9 cellular contexts compared by ENCODE assay signal in genomic region chr4:105714071-105714521, GRCh38. TPM values are rescaled to one million over a fixed set of nuclear protein-coding genes. Genes with fewer than 3 reads are reported as not detected.
DNase-seq lines count a peak whose midpoint lies in the region; ATAC-seq and TF ChIP-seq lines count a peak whose summit lies in the region.
"Had no signal": no experiment of that assay in that cellular context is flagged by ENCODE, and none has a peak within 500 bp of the region (broad histone marks: within the 10 kb centered on the region; RNA-seq: fewer than 3 reads in every experiment).

No MANE protein-coding gene starts in this region.

- TF ChIP-seq RAD21 in SK-N-SH (IDR thresholded peaks at IDR 0.05; ENCODE audit: low read length) = no peak

- TF ChIP-seq EP300 in SK-N-SH (IDR thresholded peaks at IDR 0.05; ENCODE audit: borderline replicate concordance in 1 of 2, low read depth in 1 of 2, low read length in 1 of 2) = no peak

- H3K27me3 ChIP-seq in SK-N-SH (ENCODE audit: insufficient read depth) = no peaks in the 10 kb centered on the region

- H3F3A ChIP-seq in SK-N-SH (replicated peaks; ENCODE audit: insufficient read depth) = peaks cover 21% of the 10 kb centered on the region

- H3K4me2 ChIP-seq in SK-N-SH = peak overlapping the region; percentile 67; the same call in 1 of the 2 replicates
- H3K4me2 ChIP-seq: KMS-11 had no signal

- POLR2A ChIA-PET in SK-N-SH (lab: Yijun Ruan, JAX) = no interaction called here

- no peaks in the 10 kb centered on the region for H3K27me3 Mint-ChIP-seq in effector memory CD8-positive, alpha-beta T cell
- peaks cover 0 to 6% (median 0%) of the 10 kb centered on the region in 3 donors for H3K27me3 Mint-ChIP-seq in immature natural killer cell (ENCODE audit: low read depth in 3 of 3)

- no peaks in the 10 kb centered on the region for H3K36me3 Mint-ChIP-seq in effector memory CD8-positive, alpha-beta T cell (ENCODE audit: insufficient read depth)
- peaks cover 0 to 3% (median 0%) of the 10 kb centered on the region in 3 donors for H3K36me3 Mint-ChIP-seq in immature natural killer cell

- ATAC-seq in GM19023 (IDR thresholded peaks at IDR 0.05; ENCODE audit: unreplicated experiment) (peak; percentile 66), HG03066 (IDR thresholded peaks at IDR 0.05; ENCODE audit: low read depth, unreplicated experiment) (peak; percentile 65), left lobe of liver (no peak)
- no peak for ATAC-seq in effector memory CD8-positive, alpha-beta T cell (replicated peaks)
- ATAC-seq in activated CD4-positive, CD25-positive, alpha-beta regulatory T cell treated with anti-CD3 and anti-CD28 coated beads, Interleukin-2, amount 50 U/mL, for 24 hours = no peak

- TF ChIP-seq CTCF in SK-N-SH (IDR thresholded peaks at IDR 0.05) = no peak

- peaks cover 7 to 16% of the 10 kb centered on the region in 2 experiments; a peak in 3 of 4 replicates for H3K4me1 ChIP-seq in SK-N-SH (ENCODE audit: control insufficient read depth in 1 of 2, insufficient read depth in 2 of 2, low read depth in 1 of 2, low read length in 1 of 2)

- 0 out of 2 replicates have a peak overlapping the region, but pooled peaks have one; percentile 35 for H3K9ac ChIP-seq in SK-N-SH
- H3K9ac ChIP-seq: KMS-11 had no signal

- H3K4me3 ChIP-seq in SK-N-SH (ENCODE audit: low read depth in 2 of 2, low read length in 1 of 2) = peak overlapping the region; percentile 4 to 33; a peak in 2 of 4 replicates

- no peaks in the 10 kb centered on the region for H3K9me2 ChIP-seq in SK-N-SH

- peak overlapping the region; percentile 16 to 69; a peak in 3 of 4 replicates for H3K27ac ChIP-seq in SK-N-SH (ENCODE audit: low read depth in 2 of 2, low read length in 1 of 2)
- H3K27ac ChIP-seq: KMS-11 had no signal

- CTCF ChIA-PET in SK-N-SH (lab: Yijun Ruan, JAX) = interaction anchor here (1.0 to 1.8 kb wide), 4 partner anchors 182 to 241 kb away, joined by 4 to 27 read pairs (median 6); partner anchors contain the start of gene PPA2

- H4K20me1 ChIP-seq in SK-N-SH (ENCODE audit: insufficient read depth) = no peaks in the 10 kb centered on the region

- no peaks in the 10 kb centered on the region for H3K9me3 ChIP-seq in SK-N-SH

- H2AFZ ChIP-seq in SK-N-SH (ENCODE audit: low read depth) = no peak overlapping the region

- DNase-seq in SK-N-SH (no peak), pons (ENCODE audit: low spot score) (peak; percentile 49), left lobe of liver (ENCODE audit: low spot score) (no peak), immature natural killer cell (no peak)
- DNase-seq in effector memory CD8-positive, alpha-beta T cell = no peak

- H3K9me3 Mint-ChIP-seq in effector memory CD8-positive, alpha-beta T cell = no peaks in the 10 kb centered on the region
- H3K9me3 Mint-ChIP-seq in immature natural killer cell = no peaks in the 10 kb centered on the region

- 58% methylated on average over 5 of the region's 5 CpGs for WGBS in SK-N-SH (ENCODE audit: low lambda C conversion rate)

- peaks cover 0 to 7% of the 10 kb centered on the region in 2 experiments for H3K36me3 ChIP-seq in SK-N-SH (replicated peaks in 1 of 2; ENCODE audit: control insufficient read depth in 1 of 2, insufficient read depth in 2 of 2, low read length in 1 of 2)

- H3K4me1 Mint-ChIP-seq in effector memory CD8-positive, alpha-beta T cell (ENCODE audit: low read depth in 2 of 2) = peaks cover 2 to 3% of the 10 kb centered on the region in 2 donors
- peaks cover 4 to 9% of the 10 kb centered on the region in 2 donors for H3K4me1 Mint-ChIP-seq in immature natural killer cell

- H3K79me2 ChIP-seq in SK-N-SH (ENCODE audit: insufficient read depth) = peaks cover 50% of the 10 kb centered on the region

- no peak overlapping the region for H3K4me3 Mint-ChIP-seq in effector memory CD8-positive, alpha-beta T cell
- no peak overlapping the region for H3K4me3 Mint-ChIP-seq in immature natural killer cell

- H3K27ac Mint-ChIP-seq in effector memory CD8-positive, alpha-beta T cell = no peak overlapping the region
- no peak overlapping the region for H3K27ac Mint-ChIP-seq in immature natural killer cell

TF ChIP-seq in SK-N-SH, 30 proteins besides CTCF, POLR2A, EP300 and RAD21:
- no peak for TF ChIP-seq EZH2phosphoT487 (IDR thresholded peaks at IDR 0.05; ENCODE audit: borderline replicate concordance, low read depth)
- no peak for TF ChIP-seq CHD2 (IDR thresholded peaks at IDR 0.05; ENCODE audit: low read length, partially characterized antibody)
- TF ChIP-seq FOXM1 (IDR thresholded peaks at IDR 0.05; ENCODE audit: low read depth) = no peak
- TF ChIP-seq, protein P1, sequence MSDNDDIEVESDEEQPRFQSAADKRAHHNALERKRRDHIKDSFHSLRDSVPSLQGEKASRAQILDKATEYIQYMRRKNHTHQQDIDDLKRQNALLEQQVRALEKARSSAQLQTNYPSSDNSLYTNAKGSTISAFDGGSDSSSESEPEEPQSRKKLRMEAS (IDR thresholded peaks at IDR 0.05; ENCODE audit: low read depth) = no peak
- no peak for TF ChIP-seq REST (IDR thresholded peaks at IDR 0.05; ENCODE audit: low read depth, low read length)
- TF ChIP-seq TAF1 (IDR thresholded peaks at IDR 0.05; ENCODE audit: borderline replicate concordance, low read depth, low read length) = no peak
- TF ChIP-seq JUND (IDR thresholded peaks at IDR 0.05) = peak; percentile 7; the same call in 1 of the 2 replicates
- no peak for TF ChIP-seq RFX5 (IDR thresholded peaks at IDR 0.05; ENCODE audit: low read length)
- TF ChIP-seq MEF2A (IDR thresholded peaks at IDR 0.05; ENCODE audit: borderline replicate concordance, low read depth) = no peak
- no peak for TF ChIP-seq MXI1 (IDR thresholded peaks at IDR 0.05; ENCODE audit: low read depth, low read length)
- no peak for TF ChIP-seq ELF1 (IDR thresholded peaks at IDR 0.05)
- TF ChIP-seq FOSL2 (IDR thresholded peaks at IDR 0.05; ENCODE audit: borderline replicate concordance, low read depth) = no peak; the same call in 1 of the 2 replicates
- TF ChIP-seq NRF1 (IDR thresholded peaks at IDR 0.05; ENCODE audit: low read depth, low read length) = no peak
- TF ChIP-seq GATA2 (CRISPR knock-in tag; IDR thresholded peaks at IDR 0.05) = no peak
- TF ChIP-seq GABPA (IDR thresholded peaks at IDR 0.05; ENCODE audit: low read depth) = no peak
- TF ChIP-seq PBX3 (IDR thresholded peaks at IDR 0.05) = peak; percentile 76
- TF ChIP-seq SMC3 (IDR thresholded peaks at IDR 0.05; ENCODE audit: low read depth, low read length) = no peak
- TF ChIP-seq TEAD4 (IDR thresholded peaks at IDR 0.05; ENCODE audit: borderline replicate concordance, insufficient read depth) = 0 out of 2 replicates have a peak, but pooled peaks have one; percentile 11

RNA-seq across cellular contexts. Expression of gene GSTCD, which starts 5.5 kb away (rescaled TPM):
- polyA plus RNA-seq in SK-N-SH (2012; rRNA removed) (4.8 and 7.1 TPM in 2 replicates), immature natural killer cell (1 to 10 TPM; 1.8 to 2.1 (median 2.0) TPM)
- polyA plus RNA-seq in SK-N-SH (2012; cell fraction: cytosol; rRNA removed) = 6.7 and 7.3 TPM in 2 replicates
- polyA plus RNA-seq in SK-N-SH (2012; cell fraction: nucleus; rRNA removed) = 6.2 and 6.6 TPM in 2 replicates
- 4.5 TPM for total RNA-seq in left lobe of liver

RNA-seq across cellular contexts. Expression of gene INTS12, which starts 5.6 kb away (rescaled TPM):
- 25.1 and 31.3 TPM in 2 replicates for polyA plus RNA-seq in SK-N-SH (2012; rRNA removed)
- 28.1 and 31.3 TPM in 2 replicates for polyA plus RNA-seq in SK-N-SH (2012; cell fraction: cytosol; rRNA removed)
- polyA plus RNA-seq in SK-N-SH (2012; cell fraction: nucleus; rRNA removed) = 19.9 and 27.7 TPM in 2 replicates
- total RNA-seq in left lobe of liver = 8.3 TPM
- 10 to 100 TPM; 17.2 to 30.6 (median 21.5) TPM for polyA plus RNA-seq in immature natural killer cell

Comparison
In these comparisons a context has a peak if more than half of its experiments do, and no peak if none do; other contexts are left out.
1. ATAC-seq: peak in GM19023 (single experiment) and HG03066 (single experiment); none in left lobe of liver (single experiment), effector memory CD8-positive, alpha-beta T cell (single experiment) and activated CD4-positive, CD25-positive, alpha-beta regulatory T cell treated with anti-CD3 and anti-CD28 coated beads, Interleukin-2, amount 50 U/mL, for 24 hours (0 of 2).